Comparison of ENCODE assay signal across 8 cellular contexts in the genomic region with DNA sequence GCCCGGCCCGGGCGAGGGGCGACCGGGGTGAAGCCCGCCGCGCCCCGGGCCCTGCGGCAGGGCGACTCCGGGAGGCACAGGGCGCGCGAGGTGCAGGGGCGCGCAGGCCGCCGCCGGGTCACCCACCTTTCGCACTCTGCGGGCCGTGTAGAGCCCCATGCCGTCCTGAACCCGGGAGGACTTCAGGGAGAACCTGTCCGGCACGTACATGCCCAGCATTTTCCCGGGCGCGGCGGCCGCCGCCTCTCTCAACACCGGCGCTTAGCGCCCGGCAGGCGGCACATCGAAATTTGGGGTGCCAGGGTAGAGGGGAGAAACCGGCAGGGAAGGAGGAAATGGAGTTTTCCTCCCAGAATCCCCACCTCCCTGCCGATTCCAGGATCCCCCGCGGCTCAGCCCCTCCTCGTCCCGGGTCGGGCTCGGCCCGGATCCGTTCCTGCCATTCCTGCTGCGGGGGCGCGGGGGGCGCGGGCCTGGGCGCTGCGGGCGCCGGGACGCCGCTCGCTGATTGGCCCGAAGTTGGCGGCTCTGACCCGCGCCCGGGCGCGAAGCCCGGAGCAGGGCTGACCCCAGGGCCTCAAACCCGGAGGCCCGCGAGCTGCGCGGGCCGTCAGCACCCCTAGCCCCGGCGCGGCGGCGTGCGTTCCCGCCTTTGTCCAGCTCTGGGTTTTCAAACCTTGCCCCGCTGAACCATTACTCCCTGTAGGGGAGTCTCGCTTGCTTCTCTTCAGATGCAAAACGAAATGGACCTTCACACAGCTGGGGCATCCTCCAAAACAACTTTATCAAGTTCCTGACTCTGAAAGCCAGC. TPM values are rescaled to one million over a fixed set of nuclear protein-coding genes. Genes with fewer than 3 reads are reported as not detected.
DNase-seq lines count a peak whose midpoint lies in the region; ATAC-seq and TF ChIP-seq lines count a peak whose summit lies in the region.

Gene PRDM5, minus strand, starts transcription at position 337 of the 811 bp plus-strand sequence. Its CDS starts 118 bp downstream, at position 219.

- H3F3A ChIP-seq in neural progenitor cell (ENCODE audit: low read depth) = peaks cover 27% of the 10 kb centered on the region

- DNase-seq in GM13977 (ENCODE audit: low spot score) (peak; percentile 46), NT2/D1 (ENCODE audit: low read depth, low spot score) (peak; percentile 56), glutamatergic neuron (peak; percentile 57), neural progenitor cell (ENCODE audit: low spot score) (peak; percentile 82), cerebellar nuclear complex (lab: John Stamatoyannopoulos, UW) (no peak)
- no peak for DNase-seq in activated naive CD8-positive, alpha-beta T cell treated with anti-CD3 and anti-CD28 coated beads, Interleukin-2, amount 10 ng/mL, durations not matched to agents 7 days and 5 days

- POLR2A ChIA-PET in activated naive CD8-positive, alpha-beta T cell treated with anti-CD3 and anti-CD28 coated beads, Interleukin-2, amount 10 ng/mL, durations not matched to agents 7 days and 5 days (lab: Charles Lee) = no interaction called here

- H3K4me1 ChIP-seq in NT2/D1 (ENCODE audit: insufficient read depth, insufficient read length) = no peaks in the 10 kb centered on the region
- peaks cover 22% of the 10 kb centered on the region for H3K4me1 ChIP-seq in neural progenitor cell
- H3K4me1 ChIP-seq in urinary bladder (ENCODE audit: insufficient read depth) = no peaks in the 10 kb centered on the region

- H3K4me3 ChIP-seq in NT2/D1 (ENCODE audit: insufficient read length, low read depth) = peak within 1 kb of the TSS; percentile 73
- H3K4me3 ChIP-seq in neural progenitor cell = peak within 1 kb of the TSS; percentile 72
- peak within 1 kb of the TSS; percentile 84 for H3K4me3 ChIP-seq in urinary bladder (ENCODE audit: low read depth, low read length)

- ATAC-seq in activated naive CD8-positive, alpha-beta T cell treated with anti-CD3 and anti-CD28 coated beads, Interleukin-2, amount 10 ng/mL, durations not matched to agents 7 days and 5 days (ENCODE audit: low read depth) = peak; percentile 52
- ATAC-seq in GM21723 (IDR thresholded peaks at IDR 0.05; ENCODE audit: unreplicated experiment) = no peak

- H4K20me1 ChIP-seq in neural progenitor cell (ENCODE audit: low read depth) = no peaks in the 10 kb centered on the region

- peak within 1 kb of the TSS; percentile 75 for H3K27ac ChIP-seq in neural progenitor cell
- peak within 1 kb of the TSS; percentile 91 for H3K27ac ChIP-seq in urinary bladder (ENCODE audit: low read depth)

- peak within 1 kb of the TSS; percentile 92 for H3K9ac ChIP-seq in NT2/D1 (ENCODE audit: insufficient read length, low read depth)
- no peak within 1 kb of the TSS for H3K9ac ChIP-seq in neural progenitor cell

- H3K27me3 Mint-ChIP-seq in activated naive CD8-positive, alpha-beta T cell treated with anti-CD3 and anti-CD28 coated beads, Interleukin-2, amount 10 ng/mL, durations not matched to agents 7 days and 5 days = peaks cover 5% of the 10 kb centered on the region
- H3K27me3 Mint-ChIP-seq in glutamatergic neuron (ENCODE audit: unreplicated experiment) = peaks cover 4% of the 10 kb centered on the region
- H3K27me3 Mint-ChIP-seq in neural progenitor cell (ENCODE audit: insufficient read depth, low read depth) = peaks cover 6% of the 10 kb centered on the region

- in situ Hi-C loops in GM13977 (cut with MboI; ENCODE audit: low pct_unique_long_range_greater_than_20kb, low sequenced_read_pairs, unreplicated experiment) = no loop called here

- H3K36me3 ChIP-seq in NT2/D1 (ENCODE audit: insufficient read depth, insufficient read length, low read length) (peaks cover 3% of the 10 kb centered on the region), neural progenitor cell (no peaks in the 10 kb centered on the region), urinary bladder (ENCODE audit: insufficient read depth) (no peaks in the 10 kb centered on the region)

- H3K4me3 Mint-ChIP-seq in activated naive CD8-positive, alpha-beta T cell treated with anti-CD3 and anti-CD28 coated beads, Interleukin-2, amount 10 ng/mL, durations not matched to agents 7 days and 5 days = peak within 1 kb of the TSS; percentile 91
- peak within 1 kb of the TSS; percentile 97 for H3K4me3 Mint-ChIP-seq in glutamatergic neuron (ENCODE audit: unreplicated experiment)
- peak within 1 kb of the TSS; percentile 99 for H3K4me3 Mint-ChIP-seq in neural progenitor cell

- no peaks in the 10 kb centered on the region for H3K36me3 Mint-ChIP-seq in activated naive CD8-positive, alpha-beta T cell treated with anti-CD3 and anti-CD28 coated beads, Interleukin-2, amount 10 ng/mL, durations not matched to agents 7 days and 5 days
- no peaks in the 10 kb centered on the region for H3K36me3 Mint-ChIP-seq in glutamatergic neuron (ENCODE audit: unreplicated experiment)
- no peaks in the 10 kb centered on the region for H3K36me3 Mint-ChIP-seq in neural progenitor cell

- peaks cover 33% of the 10 kb centered on the region for H3K79me2 ChIP-seq in neural progenitor cell (ENCODE audit: low read depth)

- TF ChIP-seq CTCF in GM13977 (IDR thresholded peaks at IDR 0.05; ENCODE audit: extremely low read depth, insufficient read depth, missing control alignments) (no peak), glutamatergic neuron (IDR thresholded peaks at IDR 0.05; ENCODE audit: partially characterized antibody, unreplicated experiment) (peak; percentile 41), neural progenitor cell (IDR thresholded peaks at IDR 0.05) (peak; percentile 31)

- peak within 1 kb of the TSS; percentile 75 for H3K4me2 ChIP-seq in neural progenitor cell

- H3K4me1 Mint-ChIP-seq in activated naive CD8-positive, alpha-beta T cell treated with anti-CD3 and anti-CD28 coated beads, Interleukin-2, amount 10 ng/mL, durations not matched to agents 7 days and 5 days = peaks cover 11% of the 10 kb centered on the region
- peaks cover 3% of the 10 kb centered on the region for H3K4me1 Mint-ChIP-seq in glutamatergic neuron (ENCODE audit: low read depth, unreplicated experiment)
- peaks cover 18% of the 10 kb centered on the region for H3K4me1 Mint-ChIP-seq in neural progenitor cell

- H2AFZ ChIP-seq in neural progenitor cell (replicated peaks) = peak within 1 kb of the TSS; percentile 63

- WGBS in urinary bladder = under 1% methylated on average over 85 of the region's 85 CpGs

- H3K9me3 Mint-ChIP-seq in activated naive CD8-positive, alpha-beta T cell treated with anti-CD3 and anti-CD28 coated beads, Interleukin-2, amount 10 ng/mL, durations not matched to agents 7 days and 5 days = no peaks in the 10 kb centered on the region
- H3K9me3 Mint-ChIP-seq in glutamatergic neuron (ENCODE audit: unreplicated experiment) (peaks cover 7% of the 10 kb centered on the region), neural progenitor cell (no peaks in the 10 kb centered on the region)

- H3K9me3 ChIP-seq in NT2/D1 (ENCODE audit: insufficient read depth, low read length) (no peaks in the 10 kb centered on the region), neural progenitor cell (ENCODE audit: low read depth) (no peaks in the 10 kb centered on the region)

- H3K27ac Mint-ChIP-seq in activated naive CD8-positive, alpha-beta T cell treated with anti-CD3 and anti-CD28 coated beads, Interleukin-2, amount 10 ng/mL, durations not matched to agents 7 days and 5 days = peak within 1 kb of the TSS; percentile 58
- H3K27ac Mint-ChIP-seq in glutamatergic neuron (ENCODE audit: unreplicated experiment) = peak within 1 kb of the TSS; percentile 91
- H3K27ac Mint-ChIP-seq in neural progenitor cell = peak within 1 kb of the TSS; percentile 87

- H3K27me3 ChIP-seq in NT2/D1 (ENCODE audit: insufficient read depth, insufficient read length) (no peaks in the 10 kb centered on the region), neural progenitor cell (no peaks in the 10 kb centered on the region)

RNA-seq across cellular contexts. Expression of gene PRDM5, which starts in this region (rescaled TPM):
- under 1 TPM; 0.26 to 0.58 TPM for total RNA-seq in activated naive CD8-positive, alpha-beta T cell treated with anti-CD3 and anti-CD28 coated beads, Interleukin-2, amount 10 ng/mL, durations not matched to agents 7 days and 5 days
- total RNA-seq in glutamatergic neuron (ENCODE audit: unreplicated experiment) (16.6 TPM), neural progenitor cell (ENCODE audit: low replicate concordance) (36.2 and 51.7 TPM in 2 replicates), urinary bladder (76.5 TPM)
- 3.7 TPM for polyA plus RNA-seq in urinary bladder

Comparison
In these comparisons a context has a peak if more than half of its experiments do, and no peak if none do; other contexts are left out.
1. RNA of gene PRDM5 (total RNA-seq): 76.5 TPM in urinary bladder (single experiment), 36.2 to 51.7 TPM in neural progenitor cell and 16.6 TPM in glutamatergic neuron (single experiment); 0.26 to 0.58 TPM in activated naive CD8-positive, alpha-beta T cell treated with anti-CD3 and anti-CD28 coated beads, Interleukin-2, amount 10 ng/mL, durations not matched to agents 7 days and 5 days; every median in the first group is over 10 times any median in the second.
2. Peak in ATAC-seq in activated naive CD8-positive, alpha-beta T cell treated with anti-CD3 and anti-CD28 coated beads, Interleukin-2, amount 10 ng/mL, durations not matched to agents 7 days and 5 days; RNA of the gene not detected or under 1 TPM.
3. DNase-seq: peak in GM13977 (single experiment), NT2/D1 (single experiment), glutamatergic neuron (single experiment) and neural progenitor cell (single experiment); none in activated naive CD8-positive, alpha-beta T cell treated with anti-CD3 and anti-CD28 coated beads, Interleukin-2, amount 10 ng/mL, durations not matched to agents 7 days and 5 days (single experiment) and cerebellar nuclear complex (0 of 2).
4. Peak in every context shown above with its lines, with median percentiles within 50 percentile points of each other: H3K4me3 ChIP-seq, H3K27ac Mint-ChIP-seq and H3K4me3 Mint-ChIP-seq.